Comparison of ENCODE assay signal across 17 cellular contexts in the genomic region with DNA sequence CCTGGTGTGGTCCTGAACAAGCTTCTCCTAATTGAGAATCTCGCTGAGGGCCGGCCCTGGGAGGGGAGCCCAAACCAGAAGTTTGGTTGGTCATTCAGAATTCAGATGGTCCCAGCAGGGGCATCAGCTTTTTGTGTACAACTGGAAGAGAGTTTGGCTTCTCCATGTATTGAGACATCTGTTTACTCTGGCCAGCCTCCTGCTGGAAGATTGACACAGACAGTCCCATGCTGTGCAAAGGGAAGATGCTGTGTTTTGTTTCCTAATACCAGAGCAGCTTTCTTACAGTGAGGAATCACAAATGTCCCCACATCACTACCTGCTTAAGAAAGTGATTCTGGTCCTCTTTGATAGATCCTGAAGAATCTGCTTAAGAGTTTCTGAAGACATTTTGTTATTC.
A peak's percentile ranks its signal among the peaks of the same experiment; 100 is the strongest.
DNase-seq lines count a peak whose midpoint lies in the region; ATAC-seq and TF ChIP-seq lines count a peak whose summit lies in the region.
"Had no signal": no experiment of that assay in that cellular context is flagged by ENCODE, and none has a peak within 500 bp of the region (broad histone marks: within the 10 kb centered on the region; RNA-seq: fewer than 3 reads in every experiment).

No MANE protein-coding gene starts in this region.

- no peak overlapping the region for H3K27ac ChIP-seq in substantia nigra (ENCODE audit: low read depth, low read length, poor library complexity, severe bottlenecking)
- H3K27ac ChIP-seq: ascending aorta, HL-60, pancreas, suprapubic skin, WERI-Rb-1 had no signal

- H3K4me1 Mint-ChIP-seq in osteocyte (ENCODE audit: unreplicated experiment), result peaks cover 27% of the 10 kb centered on the region

- H3K36me3 Mint-ChIP-seq in osteocyte (ENCODE audit: unreplicated experiment), result no peaks in the 10 kb centered on the region

- DNase-seq in HuH-7 (ENCODE audit: low spot score), result peak; percentile 67
- DNase-seq in NCI-H748 (lab: John Stamatoyannopoulos, UW; ENCODE audit: unreplicated experiment), result peak; percentile 61
- peak; percentile 8 for DNase-seq in fibroblast of pulmonary artery (ENCODE audit: low read depth)
- no peak for DNase-seq in osteocyte (ENCODE audit: extremely low spot score, unreplicated experiment)
- DNase-seq in SW480 (ENCODE audit: low spot score), result no peak
- DNase-seq in substantia nigra (lab: John Stamatoyannopoulos, UW), result no peak
- no peak for DNase-seq in activated CD8-positive, alpha-beta memory T cell treated with anti-CD3 and anti-CD28 coated beads, Interleukin-2, amount 50 U/mL, for 48 hours
- DNase-seq: DMS53, NCI-H1436 treated with DMSO at 0.1 percent for 48 hours, NCI-H82, pancreas, T-helper 1 cell, WERI-Rb-1 had no signal

- H3K27ac Mint-ChIP-seq in osteocyte (ENCODE audit: unreplicated experiment), result peak overlapping the region; percentile 40

- TF ChIP-seq CTCF in fibroblast of pulmonary artery (IDR thresholded peaks at IDR 0.05; ENCODE audit: low read length, missing control alignments) (no peak), osteocyte (IDR thresholded peaks at IDR 0.05) (no peak)

- H3K4me3 Mint-ChIP-seq in osteocyte (ENCODE audit: unreplicated experiment), result no peak overlapping the region

- no peak for ATAC-seq in GM21723 (IDR thresholded peaks at IDR 0.05; ENCODE audit: unreplicated experiment)
- ATAC-seq: pancreas had no signal

- H3K27me3 Mint-ChIP-seq in osteocyte (ENCODE audit: unreplicated experiment), result peaks cover 2% of the 10 kb centered on the region

- H3K9me3 Mint-ChIP-seq in osteocyte (ENCODE audit: unreplicated experiment), result peaks cover 3% of the 10 kb centered on the region

- no peak overlapping the region for H3K4me3 ChIP-seq in fibroblast of pulmonary artery (replicated peaks; ENCODE audit: low read depth, low read length)
- H3K4me3 ChIP-seq: ascending aorta, pancreas, suprapubic skin had no signal

Comparison
In these comparisons a context has a peak if more than half of its experiments do, and no peak if none do; other contexts are left out.
1. DNase-seq: peak in HuH-7 (single experiment), NCI-H748 (single experiment) and fibroblast of pulmonary artery (single experiment); none in osteocyte (single experiment), SW480 (single experiment), substantia nigra (0 of 49) and activated CD8-positive, alpha-beta memory T cell treated with anti-CD3 and anti-CD28 coated beads, Interleukin-2, amount 50 U/mL, for 48 hours (single experiment).